1 cellular context compared by ENCODE assay signal in genomic region chr16:25608002-25608401, GRCh38.
A peak's percentile ranks its signal among the peaks of the same experiment; 100 is the strongest.
TF ChIP-seq lines count a peak whose summit lies in the region.

No MANE protein-coding gene starts in this region.

TF ChIP-seq in H1, 55 proteins besides CTCF, POLR2A, EP300 and RAD21 (continued from another document):
- TF ChIP-seq MAFK (IDR thresholded peaks at IDR 0.05; ENCODE audit: low read depth, low read length) (peak; percentile 58; the same call in 1 of the 2 replicates), TCF12 (IDR thresholded peaks at IDR 0.05; ENCODE audit: low read depth, low read length) (no peak)
